Comparison of ENCODE assay signal across 1 cellular context in genomic region chrX:40778861-40779575, GRCh38.
TF ChIP-seq lines count a peak whose summit lies in the region.

No MANE protein-coding gene starts in this region.

TF ChIP-seq in HCT116, 20 proteins besides CTCF, POLR2A, EP300 and RAD21 (continued from another document):
- TF ChIP-seq POLR2AphosphoS5 (IDR thresholded peaks at IDR 0.05; ENCODE audit: low read depth, low read length) (0 out of 2 replicates have a peak, but pooled peaks have one; percentile 24), JUND (IDR thresholded peaks at IDR 0.05) (peak; percentile 60), ZBTB33 (IDR thresholded peaks at IDR 0.05; ENCODE audit: extremely low read depth, insufficient replicate concordance, low read length) (no peak), ELF1 (IDR thresholded peaks at IDR 0.05; ENCODE audit: borderline replicate concordance, low read depth) (no peak), YY1 (IDR thresholded peaks at IDR 0.05; ENCODE audit: extremely low read depth, insufficient replicate concordance, low read depth, low read length) (no peak), MAX (IDR thresholded peaks at IDR 0.05) (no peak), EGR1 (IDR thresholded peaks at IDR 0.05; ENCODE audit: low read depth) (no peak), ZFX (IDR thresholded peaks at IDR 0.05) (no peak), EZH2phosphoT487 (IDR thresholded peaks at IDR 0.05; ENCODE audit: borderline replicate concordance) (no peak), SIN3A (IDR thresholded peaks at IDR 0.05; ENCODE audit: low read depth) (no peak), CEBPB (IDR thresholded peaks at IDR 0.05; ENCODE audit: low read depth) (0 out of 2 replicates have a peak, but pooled peaks have one; percentile 12), ZNF274 (IDR thresholded peaks at IDR 0.05; ENCODE audit: low read depth, low read length) (no peak)
TF ChIP-seq in HCT116: peak in this region for 7.
